Comparison of ENCODE assay signal across 33 cellular contexts in genomic region chr3:71893702-71894479, GRCh38.
"Had no signal": no experiment of that assay in that cellular context is flagged by ENCODE, and none has a peak within 500 bp of the region (broad histone marks: within the 10 kb centered on the region; RNA-seq: fewer than 3 reads in every experiment).

No MANE protein-coding gene starts in this region.

- H3K79me2 ChIP-seq: hepatocyte, parathyroid adenoma had no signal

- H3K9me3 Mint-ChIP-seq: activated naive CD4-positive, alpha-beta T cell treated with anti-CD3 and anti-CD28 coated beads for 36 hours; activated naive CD8-positive, alpha-beta T cell treated with anti-CD3 and anti-CD28 coated beads for 36 hours; activated T-helper 1 cell treated with anti-CD3 and anti-CD28 coated beads, Interleukin-12 subunit alpha, Interleukin-12 subunit beta, Interleukin-2, Interleukin-4 antibody, amounts not matched to agents 30 ng/mL and 10 ng/mL and 1 ng/mL, durations not matched to agents 14 hours and 24 hours and 36 hours; natural killer cell; neural progenitor cell; stimulated activated naive CD8-positive, alpha-beta T cell treated with anti-CD3 and anti-CD28 coated beads, Interleukin-15, amount 100 ng/mL, for 72 hours; T-helper 2 cell treated with Interferon-gamma antibody and Interleukin-4, amounts not matched to agents 5 μg/mL and 100 μg/mL, for 36 hours had no signal

- ATAC-seq: body of pancreas; gastroesophageal sphincter; left lung; lower lobe of right lung; natural killer cell; stimulated activated memory B cell treated with anti-CD40 and anti-IgM and Interleukin-4, amounts not matched to agents 10 μg/mL and 1 μg/mL and 100 μg/mL, for 72 hours; stimulated activated naive CD8-positive, alpha-beta T cell treated with anti-CD3 and anti-CD28 coated beads, Interleukin-15, amount 100 ng/mL, for 72 hours had no signal

- H3K4me2 ChIP-seq: hepatocyte, neural progenitor cell, smooth muscle cell had no signal

- H3K4me3 Mint-ChIP-seq: activated naive CD4-positive, alpha-beta T cell treated with anti-CD3 and anti-CD28 coated beads for 36 hours; activated naive CD8-positive, alpha-beta T cell treated with anti-CD3 and anti-CD28 coated beads for 36 hours; activated T-helper 1 cell treated with anti-CD3 and anti-CD28 coated beads, Interleukin-12 subunit alpha, Interleukin-12 subunit beta, Interleukin-2, Interleukin-4 antibody, amounts not matched to agents 30 ng/mL and 10 ng/mL and 1 ng/mL, durations not matched to agents 14 hours and 24 hours and 36 hours; dendritic cell treated with granulocyte-macrophage colony-stimulating factor and Interleukin-4, amounts not matched to agents 40 ng/mL and 50 ng/mL, for 4 days; natural killer cell; neural progenitor cell; stimulated activated memory B cell treated with anti-CD40 and anti-IgM and Interleukin-4, amounts not matched to agents 10 μg/mL and 1 μg/mL and 100 μg/mL, for 72 hours; stimulated activated naive CD8-positive, alpha-beta T cell treated with anti-CD3 and anti-CD28 coated beads, Interleukin-15, amount 100 ng/mL, for 72 hours; T-helper 2 cell treated with Interferon-gamma antibody and Interleukin-4, amounts not matched to agents 5 μg/mL and 100 μg/mL, for 36 hours had no signal

- H2AFZ ChIP-seq: hepatocyte, neural progenitor cell, parathyroid adenoma had no signal

- H3K27me3 ChIP-seq: adrenal gland, body of pancreas, gastroesophageal sphincter, neural progenitor cell, right atrium auricular region had no signal

- H3K27ac ChIP-seq: adrenal gland, body of pancreas, cardiac muscle cell, gastroesophageal sphincter, hepatocyte, left lung, lower lobe of right lung, neural progenitor cell, parathyroid adenoma, right atrium auricular region, tibial artery had no signal

- DNase-seq: activated CD4-positive, alpha-beta T cell treated with anti-CD3 and anti-CD28 coated beads for 48 hours; activated CD4-positive, alpha-beta T cell treated with anti-CD3 and anti-CD28 coated beads, Interleukin-2, amount 50 U/mL, for 48 hours; activated CD8-positive, alpha-beta memory T cell treated with anti-CD3 and anti-CD28 coated beads for 24 hours; activated effector memory CD4-positive, alpha-beta T cell treated with anti-CD3 and anti-CD28 coated beads, Interleukin-2, amount 50 U/mL, for 16 hours; activated naive CD4-positive, alpha-beta T cell treated with anti-CD3 and anti-CD28 coated beads for 36 hours; activated naive CD8-positive, alpha-beta T cell treated with anti-CD3 and anti-CD28 coated beads for 36 hours; activated T-cell treated with anti-CD3 and anti-CD28 coated beads, Interleukin-2, amount 50 U/mL, for 1 hour; aorta; effector CD4-positive, alpha-beta T cell; kidney glomerular epithelial cell; left lung; lower lobe of right lung; mesenchymal stem cell; natural killer cell; stimulated activated CD4-positive, alpha-beta T cell treated with anti-CD3 and anti-CD28 coated beads, Interleukin-1b, Interleukin-23, amount 100 ng/mL, for 48 hours; stimulated activated CD4-positive, alpha-beta T cell treated with anti-CD3 and anti-CD28 coated beads, Interleukin-4, amount 100 ng/mL, for 4 hours; stimulated activated CD8-positive, alpha-beta memory T cell treated with anti-CD3 and anti-CD28 coated beads, Interleukin-4, amount 100 ng/mL, for 48 hours; stimulated activated naive CD8-positive, alpha-beta T cell treated with anti-CD3 and anti-CD28 coated beads, Interleukin-15, amount 100 ng/mL, for 72 hours; T-helper 1 cell; tibial artery had no signal

- H3K27ac Mint-ChIP-seq: activated naive CD4-positive, alpha-beta T cell treated with anti-CD3 and anti-CD28 coated beads for 36 hours; activated naive CD8-positive, alpha-beta T cell treated with anti-CD3 and anti-CD28 coated beads for 36 hours; activated T-helper 1 cell treated with anti-CD3 and anti-CD28 coated beads, Interleukin-12 subunit alpha, Interleukin-12 subunit beta, Interleukin-2, Interleukin-4 antibody, amounts not matched to agents 30 ng/mL and 10 ng/mL and 1 ng/mL, durations not matched to agents 14 hours and 24 hours and 36 hours; dendritic cell treated with granulocyte-macrophage colony-stimulating factor and Interleukin-4, amounts not matched to agents 40 ng/mL and 50 ng/mL, for 4 days; natural killer cell; neural progenitor cell; stimulated activated memory B cell treated with anti-CD40 and anti-IgM and Interleukin-4, amounts not matched to agents 10 μg/mL and 1 μg/mL and 100 μg/mL, for 72 hours; T-helper 2 cell treated with Interferon-gamma antibody and Interleukin-4, amounts not matched to agents 5 μg/mL and 100 μg/mL, for 36 hours had no signal

- H3K36me3 Mint-ChIP-seq: activated naive CD8-positive, alpha-beta T cell treated with anti-CD3 and anti-CD28 coated beads for 36 hours; natural killer cell; neural progenitor cell; stimulated activated memory B cell treated with anti-CD40 and anti-IgM and Interleukin-4, amounts not matched to agents 10 μg/mL and 1 μg/mL and 100 μg/mL, for 72 hours had no signal

- H3K4me1 ChIP-seq: adrenal gland, body of pancreas, lower lobe of right lung, neural progenitor cell, parathyroid adenoma had no signal

- H3K9me3 ChIP-seq: adrenal gland, body of pancreas, gastroesophageal sphincter, lower lobe of right lung, right atrium auricular region, tibial artery had no signal

- H3K4me3 ChIP-seq: adrenal gland, body of pancreas, cardiac muscle cell, gastroesophageal sphincter, hepatocyte, left lung, lower lobe of right lung, neural progenitor cell, right atrium auricular region, smooth muscle cell, tibial artery had no signal

- H3K9ac ChIP-seq: neural progenitor cell, parathyroid adenoma had no signal

- H3K4me1 Mint-ChIP-seq: activated naive CD8-positive, alpha-beta T cell treated with anti-CD3 and anti-CD28 coated beads for 36 hours; natural killer cell; stimulated activated memory B cell treated with anti-CD40 and anti-IgM and Interleukin-4, amounts not matched to agents 10 μg/mL and 1 μg/mL and 100 μg/mL, for 72 hours; stimulated activated naive CD8-positive, alpha-beta T cell treated with anti-CD3 and anti-CD28 coated beads, Interleukin-15, amount 100 ng/mL, for 72 hours had no signal

- H3K36me3 ChIP-seq: adrenal gland, cardiac muscle cell, gastroesophageal sphincter, left lung, lower lobe of right lung, neural progenitor cell, right atrium auricular region, tibial artery had no signal
